Comparison of ENCODE assay signal across 9 cellular contexts in genomic region chr2:129924142-129924514, GRCh38. TPM values are rescaled to one million over a fixed set of nuclear protein-coding genes. Genes with fewer than 3 reads are reported as not detected.
"Had no signal": no experiment of that assay in that cellular context is flagged by ENCODE, and none has a peak within 500 bp of the region (broad histone marks: within the 10 kb centered on the region; RNA-seq: fewer than 3 reads in every experiment).

No MANE protein-coding gene starts in this region.

RNA-seq across cellular contexts. Expression of gene RAB6C, which starts 55.3 kb away (rescaled TPM):
- total RNA-seq: activated CD4-positive, alpha-beta T cell treated with anti-CD3 and anti-CD28 coated beads, Interleukin-2, amount 10 ng/mL, durations not matched to agents 7 days and 5 days; activated naive CD4-positive, alpha-beta T cell treated with anti-CD3 and anti-CD28 coated beads, Interleukin-2, amount 50 U/mL, for 72 hours; ascending aorta; cardiac septum; epithelial cell of proximal tubule; esophagus mucosa; foreskin keratinocyte; gastrocnemius medialis; T-helper 17 cell had no signal
- polyA plus RNA-seq: foreskin keratinocyte had no signal
